In the genomic region with DNA sequence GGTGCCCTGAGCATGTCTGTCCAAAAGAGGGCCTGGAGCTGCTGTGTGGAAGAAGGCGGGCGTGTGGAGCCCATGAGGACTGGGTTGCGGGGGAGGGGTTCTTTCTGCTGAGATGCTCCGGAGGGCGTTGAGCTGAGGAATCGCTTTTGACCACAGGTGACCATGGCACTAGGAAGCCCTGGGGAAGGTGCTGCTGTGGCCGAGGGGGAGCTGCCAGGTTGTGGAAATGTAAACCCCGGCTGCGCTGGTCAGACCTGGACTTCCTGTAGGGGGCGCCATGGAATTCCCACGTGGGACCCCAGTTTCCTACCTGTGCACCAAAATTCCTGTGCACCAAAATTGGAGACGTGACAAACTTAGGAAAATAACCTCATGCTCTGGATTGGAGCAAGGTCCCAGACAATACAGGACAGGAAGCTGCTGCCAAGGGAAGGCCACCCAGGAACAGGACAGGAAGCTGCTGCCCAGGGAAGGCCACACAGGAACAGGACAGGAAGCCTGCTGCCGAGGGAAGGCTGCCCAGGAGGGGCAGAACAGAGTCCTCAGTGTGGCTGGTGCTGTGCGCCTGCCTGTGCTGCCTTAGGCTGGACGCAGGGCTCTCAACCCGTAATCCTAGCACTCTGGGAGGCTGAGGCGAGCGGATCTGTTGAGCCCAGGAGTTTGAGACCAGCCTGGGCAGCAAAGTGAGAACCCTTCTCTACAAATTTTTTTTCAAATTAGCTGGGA, we compare ENCODE assay signal across 14 cellular contexts. TPM values are rescaled to one million over a fixed set of nuclear protein-coding genes. Genes with fewer than 3 reads are reported as not detected.
DNase-seq lines count a peak whose midpoint lies in the region; ATAC-seq and TF ChIP-seq lines count a peak whose summit lies in the region.
"Had no signal": no experiment of that assay in that cellular context is flagged by ENCODE, and none has a peak within 500 bp of the region (broad histone marks: within the 10 kb centered on the region; RNA-seq: fewer than 3 reads in every experiment).

No MANE protein-coding gene starts in this region.

- peak; percentile 38 for DNase-seq in stimulated activated CD4-positive, alpha-beta T cell treated with anti-CD3 and anti-CD28 coated beads, Interleukin-15, amount 100 ng/mL, for 24 hours
- DNase-seq in stimulated activated CD4-positive, alpha-beta T cell treated with anti-CD3 and anti-CD28 coated beads, Interleukin-1b, Interleukin-23, amount 100 ng/mL, for 48 hours: no peak
- peak; percentile 31 to 44 for DNase-seq in activated CD4-positive, alpha-beta T cell treated with anti-CD3 and anti-CD28 coated beads, Interleukin-2, amount 50 U/mL, for 48 hours
- DNase-seq in right cardiac atrium: peak in 2 of 3 donors; percentile 16 to 61
- DNase-seq in upper lobe of right lung: peak; percentile 51
- DNase-seq in dedifferentiated amniotic fluid mesenchymal stem cell (ENCODE audit: extremely low spot score): no peak
- no peak for DNase-seq in NCI-H1092 treated with DMSO at 0.1 percent for 48 hours (lab: John Stamatoyannopoulos, UW)
- DNase-seq: activated effector memory CD4-positive, alpha-beta T cell treated with anti-CD3 and anti-CD28 coated beads, Interleukin-2, amount 50 U/mL, for 16 hours; DMS153; NCI-H1105; SIG-M5 had no signal

- H3K9me3 ChIP-seq in right cardiac atrium (ENCODE audit: control insufficient read depth, low read length) (no peaks in the 10 kb centered on the region), upper lobe of right lung (no peaks in the 10 kb centered on the region)
- H3K9me3 ChIP-seq: gastrocnemius medialis had no signal

- H3K4me1 ChIP-seq in right cardiac atrium (ENCODE audit: control insufficient read depth, insufficient read depth, low read length) (no peaks in the 10 kb centered on the region), upper lobe of right lung (no peaks in the 10 kb centered on the region)

- peaks cover 62% of the 10 kb centered on the region for H3K36me3 ChIP-seq in upper lobe of right lung

- intact Hi-C loops in right cardiac atrium (cut with DNase I) (no loop called here), upper lobe of right lung (cut with DNase I) (no loop called here)

- peak; percentile 27 for TF ChIP-seq CTCF in upper lobe of right lung (IDR thresholded peaks at IDR 0.05)

- H3K4me3 ChIP-seq in right cardiac atrium (ENCODE audit: low read length) (no peak overlapping the region), upper lobe of right lung (no peak overlapping the region)
- H3K4me3 ChIP-seq: gastrocnemius medialis had no signal

- no peak for ATAC-seq in right cardiac atrium
- peak; percentile 15 for ATAC-seq in upper lobe of right lung
- no peak for ATAC-seq in HG03439 (IDR thresholded peaks at IDR 0.05; ENCODE audit: unreplicated experiment)
- ATAC-seq: naive thymus-derived CD4-positive, alpha-beta T cell had no signal

- no peaks in the 10 kb centered on the region for H3K27me3 ChIP-seq in right cardiac atrium (ENCODE audit: control insufficient read depth, insufficient read depth)
- H3K27me3 ChIP-seq in upper lobe of right lung: no peaks in the 10 kb centered on the region
- H3K27me3 ChIP-seq: gastrocnemius medialis had no signal

- H3K27ac ChIP-seq in right cardiac atrium (ENCODE audit: low read length) (no peak overlapping the region), upper lobe of right lung (no peak overlapping the region)

- 90% methylated on average over 18 of the region's 18 CpGs for WGBS in right cardiac atrium

RNA-seq across cellular contexts. Expression of a gene that starts 28.4 kb away (rescaled TPM):
- total RNA-seq in right cardiac atrium (1 to 10 TPM; 7.7 to 8.8 (median 8.5) TPM), upper lobe of right lung (28.3 TPM)
- 5.0 TPM for polyA plus RNA-seq in right cardiac atrium

RNA-seq across cellular contexts. Expression of a gene that starts 29.0 kb away (rescaled TPM):
- 10 to 100 TPM; 51.6 to 61.8 (median 59.2) TPM for total RNA-seq in right cardiac atrium
- polyA plus RNA-seq in right cardiac atrium: 53.4 TPM
- total RNA-seq in upper lobe of right lung: 63.2 TPM

Comparison
In these comparisons a context has a peak if more than half of its experiments do, and no peak if none do; other contexts are left out.
1. DNase-seq: peak in stimulated activated CD4-positive, alpha-beta T cell treated with anti-CD3 and anti-CD28 coated beads, Interleukin-15, amount 100 ng/mL, for 24 hours (single experiment), activated CD4-positive, alpha-beta T cell treated with anti-CD3 and anti-CD28 coated beads, Interleukin-2, amount 50 U/mL, for 48 hours (2 of 2), right cardiac atrium (2 of 3) and upper lobe of right lung (single experiment); none in stimulated activated CD4-positive, alpha-beta T cell treated with anti-CD3 and anti-CD28 coated beads, Interleukin-1b, Interleukin-23, amount 100 ng/mL, for 48 hours (single experiment), dedifferentiated amniotic fluid mesenchymal stem cell (single experiment) and NCI-H1092 treated with DMSO at 0.1 percent for 48 hours (single experiment).